Comparison of ENCODE assay signal across 8 cellular contexts in genomic region chr21:36699026-36699545, GRCh38. TPM values are rescaled to one million over a fixed set of nuclear protein-coding genes. Genes with fewer than 3 reads are reported as not detected.
DNase-seq lines count a peak whose midpoint lies in the region; ATAC-seq and TF ChIP-seq lines count a peak whose summit lies in the region.

A gene with protein sequence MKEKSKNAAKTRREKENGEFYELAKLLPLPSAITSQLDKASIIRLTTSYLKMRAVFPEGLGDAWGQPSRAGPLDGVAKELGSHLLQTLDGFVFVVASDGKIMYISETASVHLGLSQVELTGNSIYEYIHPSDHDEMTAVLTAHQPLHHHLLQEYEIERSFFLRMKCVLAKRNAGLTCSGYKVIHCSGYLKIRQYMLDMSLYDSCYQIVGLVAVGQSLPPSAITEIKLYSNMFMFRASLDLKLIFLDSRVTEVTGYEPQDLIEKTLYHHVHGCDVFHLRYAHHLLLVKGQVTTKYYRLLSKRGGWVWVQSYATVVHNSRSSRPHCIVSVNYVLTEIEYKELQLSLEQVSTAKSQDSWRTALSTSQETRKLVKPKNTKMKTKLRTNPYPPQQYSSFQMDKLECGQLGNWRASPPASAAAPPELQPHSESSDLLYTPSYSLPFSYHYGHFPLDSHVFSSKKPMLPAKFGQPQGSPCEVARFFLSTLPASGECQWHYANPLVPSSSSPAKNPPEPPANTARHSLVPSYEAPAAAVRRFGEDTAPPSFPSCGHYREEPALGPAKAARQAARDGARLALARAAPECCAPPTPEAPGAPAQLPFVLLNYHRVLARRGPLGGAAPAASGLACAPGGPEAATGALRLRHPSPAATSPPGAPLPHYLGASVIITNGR (plus strand): TSS chr21:36699115. CDS start chr21:36699747, 632 bp downstream.

- H3K9me3 Mint-ChIP-seq in T-helper 1 cell treated with Interleukin-12 subunit alpha and Interleukin-12 subunit beta and Interleukin-4 antibody, amounts not matched to agents 30 μg/mL and 1 μg/mL, for 36 hours: no peaks in the 10 kb centered on the region

- peak within 1 kb of the TSS; percentile 92 for H3K4me2 ChIP-seq in PC-3 (ENCODE audit: low read length)

- TF ChIP-seq POLR2A in gastrocnemius medialis (IDR thresholded peaks at IDR 0.05): peak; percentile 62 to 80

- H3K9me2 ChIP-seq in PC-3 (replicated peaks; ENCODE audit: low read length): no peaks in the 10 kb centered on the region

- peak within 1 kb of the TSS; percentile 80 for H3K27ac Mint-ChIP-seq in T-helper 1 cell treated with Interleukin-12 subunit alpha and Interleukin-12 subunit beta and Interleukin-4 antibody, amounts not matched to agents 30 μg/mL and 1 μg/mL, for 36 hours

- no peaks in the 10 kb centered on the region for H3K9me3 ChIP-seq in PC-3 (ENCODE audit: low read length)
- H3K9me3 ChIP-seq in gastrocnemius medialis: no peaks in the 10 kb centered on the region

- H3F3A ChIP-seq in PC-3 (ENCODE audit: low read length, unreplicated experiment): no peaks in the 10 kb centered on the region

- peaks cover 78% of the 10 kb centered on the region for H3K79me2 ChIP-seq in PC-3 (ENCODE audit: low read length)

- peak within 1 kb of the TSS; percentile 96 for H3K9ac ChIP-seq in PC-3 (ENCODE audit: low read length)

- CTCF ChIA-PET in PC-3 (lab: Charles Lee): no interaction called here

- peak within 1 kb of the TSS; percentile 91 for H2AFZ ChIP-seq in PC-3 (ENCODE audit: low read length)

- H3K36me3 ChIP-seq in PC-3 (ENCODE audit: low read depth, low read length) (peaks cover 13% of the 10 kb centered on the region), gastrocnemius medialis (no peaks in the 10 kb centered on the region)

- H4K20me1 ChIP-seq in PC-3 (ENCODE audit: low read length): peaks cover 40% of the 10 kb centered on the region

- peaks cover 79% of the 10 kb centered on the region for H3K27me3 Mint-ChIP-seq in T-helper 1 cell treated with Interleukin-12 subunit alpha and Interleukin-12 subunit beta and Interleukin-4 antibody, amounts not matched to agents 30 μg/mL and 1 μg/mL, for 36 hours (ENCODE audit: low read depth)

- no peaks in the 10 kb centered on the region for H3K27me3 ChIP-seq in PC-3 (ENCODE audit: low read length)
- H3K27me3 ChIP-seq in gastrocnemius medialis: peaks cover 34 to 98% (median 96%) of the 10 kb centered on the region in 3 donors

- H3K4me3 ChIP-seq in PC-3 (ENCODE audit: low read length) (peak within 1 kb of the TSS; percentile 95), fibroblast of pulmonary artery (replicated peaks; ENCODE audit: low read depth, low read length) (no peak within 1 kb of the TSS), gastrocnemius medialis (peak within 1 kb of the TSS; percentile 57 to 65 (median 60))

- peaks cover 10% of the 10 kb centered on the region for H3K4me1 Mint-ChIP-seq in T-helper 1 cell treated with Interleukin-12 subunit alpha and Interleukin-12 subunit beta and Interleukin-4 antibody, amounts not matched to agents 30 μg/mL and 1 μg/mL, for 36 hours (ENCODE audit: low read depth)

- peaks cover 6% of the 10 kb centered on the region for H3K36me3 Mint-ChIP-seq in T-helper 1 cell treated with Interleukin-12 subunit alpha and Interleukin-12 subunit beta and Interleukin-4 antibody, amounts not matched to agents 30 μg/mL and 1 μg/mL, for 36 hours (ENCODE audit: low read depth)

- no peak for DNase-seq in T-helper 1 cell
- DNase-seq in PC-3: peak; percentile 92
- peak; percentile 26 for DNase-seq in fibroblast of pulmonary artery (ENCODE audit: low read depth)
- DNase-seq in gastrocnemius medialis: peak in 1 of 2 donors; percentile 35
- no peak for DNase-seq in cerebellar nuclear complex (lab: John Stamatoyannopoulos, UW)

- POLR2A ChIA-PET in PC-3 (lab: Charles Lee; ENCODE audit: unreplicated experiment): no interaction called here

- TF ChIP-seq CTCF in PC-3 (conservative IDR thresholded peaks at IDR 0.05; ENCODE audit: low read depth, low read length): no peak
- no peak for TF ChIP-seq CTCF in fibroblast of pulmonary artery (IDR thresholded peaks at IDR 0.05; ENCODE audit: low read length, missing control alignments)
- no peak for TF ChIP-seq CTCF in gastrocnemius medialis (IDR thresholded peaks at IDR 0.05 in 4 of 5, conservative IDR thresholded peaks at IDR 0.05 in 1 of 5)

- BruUV-seq in PC-3 (replicated peaks; lab: Mats Ljungman, UMichigan): no TSS peak

- no peak within 1 kb of the TSS for H3K4me3 Mint-ChIP-seq in T-helper 1 cell treated with Interleukin-12 subunit alpha and Interleukin-12 subunit beta and Interleukin-4 antibody, amounts not matched to agents 30 μg/mL and 1 μg/mL, for 36 hours

- intact Hi-C loops in PC-3 (cut with micrococcal nuclease): loop anchor here (1.0 kb wide), 1 partner anchor 112 kb away; no protein-coding TSS in a partner anchor
- intact Hi-C loops in gastrocnemius medialis (cut with DNase I; ENCODE audit: low total_unique reads): no loop called here

- H3K4me1 ChIP-seq in PC-3 (ENCODE audit: insufficient read depth, low read length) (peaks cover 19% of the 10 kb centered on the region), gastrocnemius medialis (peaks cover 17 to 29% of the 10 kb centered on the region in 2 donors)

- in situ Hi-C loops in gastrocnemius medialis (cut with MboI; ENCODE audit: low sequenced_read_pairs in 4 of 4): no loop called here

- ATAC-seq in PC-3 (peak; percentile 65), gastrocnemius medialis (peak; percentile 43 to 50), GM21447 (IDR thresholded peaks at IDR 0.05; ENCODE audit: unreplicated experiment) (no peak), GM19463 (IDR thresholded peaks at IDR 0.05; ENCODE audit: unreplicated experiment) (no peak)

- H3K27ac ChIP-seq in PC-3 (ENCODE audit: low read length) (peak within 1 kb of the TSS; percentile 84), gastrocnemius medialis (peak within 1 kb of the TSS in 3 of 4 donors; percentile 72 to 82 (median 76))

RNA-seq across cellular contexts. Expression of the gene that starts here (rescaled TPM):
- total RNA-seq in PC-3 (2014; rRNA removed) (71.2 and 104 TPM in 2 replicates), gastrocnemius medialis (1 to 10 TPM in 3 of 4 donors, under 1 TPM in 1; 1.00 to 9.3 (median 4.1) TPM)

Comparison
In these comparisons a context has a peak if more than half of its experiments do, and no peak if none do; other contexts are left out.
1. DNase-seq: peak in PC-3 (single experiment) and fibroblast of pulmonary artery (single experiment); none in T-helper 1 cell (0 of 5) and cerebellar nuclear complex (0 of 2).
2. ATAC-seq: peak in PC-3 (single experiment) and gastrocnemius medialis (2 of 2); none in GM21447 (single experiment) and GM19463 (single experiment).